In genomic region chr14:92973265-92973797, GRCh38 we compare ENCODE assay signal across 9 cellular contexts. TPM values are rescaled to one million over a fixed set of nuclear protein-coding genes. Genes with fewer than 3 reads are reported as not detected.
DNase-seq lines count a peak whose midpoint lies in the region; ATAC-seq and TF ChIP-seq lines count a peak whose summit lies in the region.
"Had no signal": no experiment of that assay in that cellular context is flagged by ENCODE, and none has a peak within 500 bp of the region (broad histone marks: within the 10 kb centered on the region; RNA-seq: fewer than 3 reads in every experiment).

No MANE protein-coding gene starts in this region.

- no peak for TF ChIP-seq POLR2A in stomach (IDR thresholded peaks at IDR 0.05)

- ATAC-seq in HG02623 (IDR thresholded peaks at IDR 0.05; ENCODE audit: unreplicated experiment) (no peak), HG03045 (IDR thresholded peaks at IDR 0.05; ENCODE audit: unreplicated experiment) (no peak)

- H3K27me3 ChIP-seq in stomach: no peaks in the 10 kb centered on the region

- TF ChIP-seq CTCF in cardiac fibroblast (IDR thresholded peaks at IDR 0.05; ENCODE audit: low read depth, low read length) (peak; percentile 87), stomach (IDR thresholded peaks at IDR 0.05) (peak in 5 of 7 experiments; percentile 29 to 61 (median 58))

- TF ChIP-seq EP300 in stomach (IDR thresholded peaks at IDR 0.05): no peak

- H3K4me1 ChIP-seq in stomach: peaks cover 0 to 15% (median 11%) of the 10 kb centered on the region in 4 donors
- H3K4me1 ChIP-seq: HAP-1 had no signal

- H3K4me3 ChIP-seq in cardiac fibroblast (replicated peaks in 1 of 2; ENCODE audit: low read depth in 2 of 2, low read length in 2 of 2) (no peak overlapping the region), stomach (no peak overlapping the region)
- H3K4me3 ChIP-seq: HAP-1 had no signal

- WGBS in stomach, 5 donors: 48 to 72% (median 69%) methylated on average over 10 to 12 of the region's 12 CpGs

- H3K9me3 ChIP-seq in stomach: peaks cover 1 to 27% (median 15%) of the 10 kb centered on the region in 4 donors
- H3K9me3 ChIP-seq: HAP-1 had no signal

- peak overlapping the region in 4 of 5 donors; percentile 61 to 77 (median 70) for H3K27ac ChIP-seq in stomach

- peak; percentile 7 to 19 (median 13) for DNase-seq in stimulated activated CD4-positive, alpha-beta T cell treated with anti-CD3 and anti-CD28 coated beads, Interleukin-12 subunit alpha, Interleukin-12 subunit beta, amount 100 ng/mL, for 48 hours (ENCODE audit: low read depth in 2 of 3, low spot score in 1 of 3)
- DNase-seq in stimulated activated CD4-positive, alpha-beta T cell treated with anti-CD3 and anti-CD28 coated beads, Interleukin-4, amount 100 ng/mL, for 24 hours: no peak
- DNase-seq in NCI-H446 treated with DMSO at 0.1 percent for 48 hours (lab: John Stamatoyannopoulos, UW) (peak; percentile 97), cardiac fibroblast (ENCODE audit: low read depth in 2 of 2) (peak; percentile 69 to 95), islet precursor cell (peak; percentile 81), stomach (peak; percentile 62)

- intact Hi-C loops in stomach (cut with DNase I; ENCODE audit: low total_unique reads): no loop called here

- H3K36me3 ChIP-seq in stomach: peaks cover 0 to 28% (median 22%) of the 10 kb centered on the region in 4 donors
- H3K36me3 ChIP-seq: HAP-1 had no signal

RNA-seq across cellular contexts. Expression of gene CHGA, which starts 50.4 kb away (rescaled TPM):
- total RNA-seq in stomach: 100 to 1,000 TPM in 3 of 5 donors, 10 to 100 TPM in 1, 1 to 10 TPM in 1; 2.3 to 455 (median 211) TPM
- polyA plus RNA-seq in stomach: 100 to 1,000 TPM in 2 of 3 donors, 10 to 100 TPM in 1; 37.7 to 134 (median 130) TPM
